7 cellular contexts compared by ENCODE assay signal in the genomic region with DNA sequence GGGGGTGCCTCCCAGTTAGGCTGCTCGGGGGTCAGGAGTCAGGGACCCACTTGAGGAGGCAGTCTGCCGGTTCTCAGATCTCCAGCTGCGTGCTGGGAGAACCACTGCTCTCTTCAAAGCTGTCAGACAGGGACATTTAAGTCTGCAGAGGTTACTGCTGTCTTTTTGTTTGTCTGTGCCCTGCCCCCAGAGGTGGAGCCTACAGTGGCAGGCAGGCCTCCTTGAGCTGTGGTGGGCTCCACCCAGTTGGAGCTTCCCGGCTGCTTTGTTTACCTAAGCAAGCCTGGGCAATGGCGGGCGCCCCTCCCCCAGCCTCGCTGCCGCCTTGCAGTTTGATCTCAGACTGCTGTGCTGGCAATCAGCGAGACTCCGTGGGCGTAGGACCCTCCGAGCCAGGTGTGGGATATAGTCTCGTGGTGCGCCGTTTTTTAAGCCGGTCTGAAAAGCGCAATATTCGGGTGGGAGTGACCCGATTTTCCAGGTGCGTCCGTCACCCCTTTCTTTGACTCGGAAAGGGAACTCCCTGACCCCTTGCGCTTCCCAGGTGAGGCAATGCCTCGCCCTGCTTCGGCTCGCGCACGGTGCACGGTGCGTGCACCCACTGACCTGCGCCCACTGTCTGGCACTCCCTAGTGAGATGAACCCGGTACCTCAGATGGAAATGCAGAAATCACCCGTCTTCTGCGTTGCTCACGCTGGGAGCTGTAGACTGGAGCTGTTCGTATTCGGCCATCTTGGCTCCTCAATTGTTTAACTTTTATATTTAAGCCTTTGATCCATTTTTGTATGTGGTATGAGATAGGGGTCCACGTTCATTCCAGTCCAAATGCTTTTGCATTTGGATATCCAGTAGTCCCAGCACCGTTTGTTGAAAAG.
DNase-seq lines count a peak whose midpoint lies in the region; ATAC-seq, FAIRE-seq and TF ChIP-seq lines count a peak whose summit lies in the region.
"Not testable (repeated sequence)": the region's sequence is repeated elsewhere in the genome, so short reads cannot be mapped to it uniquely, and the experiment has no call there.

No MANE protein-coding gene starts in this region.

- H3K9ac ChIP-seq in K562 (ENCODE audit: insufficient read depth in 1 of 2, low read depth in 2 of 2, low read length in 2 of 2) (peak overlapping the region in 1 of 2 experiments; percentile 51; a peak in 2 of 4 replicates), HepG2 (ENCODE audit: insufficient read depth, low read depth, low read length) (peak overlapping the region; percentile 46)
- not testable (repeated sequence) for H3K9ac ChIP-seq in fibroblast of lung (ENCODE audit: insufficient read depth, low read length)

- not testable (repeated sequence) for TF ChIP-seq POLR2A in K562 (conservative IDR thresholded peaks at IDR 0.05); HepG2 (IDR thresholded peaks at IDR 0.05; ENCODE audit: insufficient read depth in 1 of 2, low read depth in 2 of 2, low read length in 2 of 2)

- intact Hi-C loops in K562 (cut with micrococcal nuclease); HepG2 (cut with micrococcal nuclease; ENCODE audit: unreplicated experiment); pancreas (cut with DNase I): not testable (repeated sequence)

- BruUV-seq in K562 (replicated peaks; lab: Mats Ljungman, UMichigan): TSS peak; percentile 74
- BruUV-seq in HepG2 (replicated peaks; lab: Mats Ljungman, UMichigan): TSS peak; percentile 76

- H2AFZ ChIP-seq in K562 (ENCODE audit: low read depth, low read length) (peak overlapping the region; percentile 96), HepG2 (ENCODE audit: low read length) (peak overlapping the region; percentile 18)
- not testable (repeated sequence) for H2AFZ ChIP-seq in fibroblast of lung (ENCODE audit: low read length)

- H3K4me3 ChIP-seq in HEK293 (ENCODE audit: low read depth, low read length): not testable (repeated sequence)
- H3K4me3 ChIP-seq in K562 (peak overlapping the region; percentile 27), fibroblast of lung (replicated peaks in 1 of 4; ENCODE audit: control extremely low read depth in 1 of 4, insufficient read depth in 1 of 4, low read depth in 3 of 4, low read length in 4 of 4) (peak overlapping the region in 1 of 4 experiments; percentile 19), HepG2 (replicated peaks in 1 of 3; ENCODE audit: insufficient read depth in 1 of 3, low read depth in 2 of 3, low read length in 3 of 3) (peak overlapping the region; percentile 6 to 55 (median 39); a peak in 5 of 6 replicates), pancreas (peak overlapping the region; percentile 1 to 40 (median 12))

- in situ Hi-C loops in K562 (cut with MboI); HepG2 (cut with HindIII; ENCODE audit: extremely low pct_ligation_motif_present, low pct_unique_long_range_greater_than_20kb): not testable (repeated sequence)

- TF ChIP-seq EP300 in K562 (IDR thresholded peaks at IDR 0.05; ENCODE audit: low read length); HepG2 (IDR thresholded peaks at IDR 0.05; ENCODE audit: low read depth in 2 of 2, low read length in 2 of 2); HepG2 (CRISPR knock-in tag; IDR thresholded peaks at IDR 0.05; ENCODE audit: borderline replicate concordance): not testable (repeated sequence)

- H3K4me1 ChIP-seq in HEK293 (ENCODE audit: control insufficient read depth, insufficient read depth, low read length): peaks cover 15% of the 10 kb centered on the region; the same call in 1 of the 2 replicates
- not testable (repeated sequence) for H3K4me1 ChIP-seq in K562 (replicated peaks in 1 of 2; ENCODE audit: control insufficient read depth in 2 of 2, insufficient read depth in 2 of 2, low read length in 2 of 2); fibroblast of lung (ENCODE audit: control insufficient read depth, extremely low read depth, insufficient read depth, low read length); HepG2 (ENCODE audit: insufficient read depth, low read length); pancreas

- not testable (repeated sequence) for H3K9me1 ChIP-seq in K562 (ENCODE audit: control insufficient read depth, insufficient read depth, low read length)

- POLR2A ChIA-PET in HEK293 (lab: Yijun Ruan, JAX); K562 (lab: Yijun Ruan, JAX); HepG2 (lab: Yijun Ruan, JAX): not testable (repeated sequence)

- ATAC-seq in K562: peak; percentile 55
- ATAC-seq in HepG2: not testable (repeated sequence)
- ATAC-seq in pancreas: peak in 1 of 4 donors; percentile 20

- peak overlapping the region; percentile 82 for H3K27ac ChIP-seq in HEK293 (ENCODE audit: extremely low read depth, low read depth, low read length)
- H3K27ac ChIP-seq in VCaP: peak overlapping the region; percentile 40
- H3K27ac ChIP-seq in K562 (ENCODE audit: extremely low read depth, low read depth, low read length): peak overlapping the region; percentile 46; the same call in 2 of the 3 replicates
- not testable (repeated sequence) for H3K27ac ChIP-seq in fibroblast of lung (ENCODE audit: insufficient read depth, low read length)
- H3K27ac ChIP-seq in HepG2 (ENCODE audit: extremely low read length, insufficient read depth, low read length): peak overlapping the region; percentile 48
- peak overlapping the region in 2 of 4 donors; percentile 18 to 54 for H3K27ac ChIP-seq in pancreas

- TF ChIP-seq RAD21 in K562 (CRISPR knock-in tag; conservative IDR thresholded peaks at IDR 0.05 in 1 of 2, IDR thresholded peaks at IDR 0.05 in 1 of 2); HepG2 (CRISPR knock-in tag; IDR thresholded peaks at IDR 0.05): not testable (repeated sequence)

- peak overlapping the region; percentile 65 for H3K4me2 ChIP-seq in K562 (ENCODE audit: insufficient read depth, low read length)
- peak overlapping the region; percentile 25 for H3K4me2 ChIP-seq in fibroblast of lung (ENCODE audit: extremely low read depth, insufficient read depth, low read length)
- H3K4me2 ChIP-seq in HepG2 (ENCODE audit: low read depth, low read length): peak overlapping the region; percentile 44

- WGBS in K562 (ENCODE audit: insufficient coverage, low coverage, missing lambda C conversion rate): 0% methylated on average over 7 of the region's 39 CpGs
- WGBS in HepG2 (ENCODE audit: low lambda C conversion rate): 54% methylated on average over 13 of the region's 39 CpGs
- WGBS in pancreas, 2 donors: 45 to 65% methylated on average over 19 to 20 of the region's 39 CpGs

- CTCF ChIA-PET in HEK293 (lab: Yijun Ruan, JAX); K562 (lab: Yijun Ruan, JAX; ENCODE audit: low intra/inter-chr PET ratio); HepG2 (lab: Yijun Ruan, JAX; ENCODE audit: low intra/inter-chr PET ratio, low total read pairs): not testable (repeated sequence)

- not testable (repeated sequence) for H4K20me1 ChIP-seq in K562 (replicated peaks; ENCODE audit: control insufficient read depth, insufficient read depth, low read length); fibroblast of lung (ENCODE audit: control insufficient read depth, extremely low read depth, insufficient read depth, low read length); HepG2 (ENCODE audit: insufficient read depth, low read length)

- not testable (repeated sequence) for H3K27me3 ChIP-seq in K562 (ENCODE audit: control insufficient read depth in 2 of 2, insufficient read depth in 2 of 2, low read length in 2 of 2); fibroblast of lung (ENCODE audit: control insufficient read depth, insufficient read depth, low read length); HepG2 (ENCODE audit: control insufficient read depth in 1 of 2, insufficient read depth in 2 of 2, low read length in 2 of 2); pancreas

- not testable (repeated sequence) for FAIRE-seq in K562 (lab: Jason Lieb, UNC); HepG2 (lab: Jason Lieb, UNC); pancreas (lab: Jason Lieb, UNC)

- H3K79me2 ChIP-seq in K562 (ENCODE audit: control insufficient read depth, insufficient read depth, low read length); fibroblast of lung (ENCODE audit: control insufficient read depth, insufficient read depth, low read length); HepG2 (ENCODE audit: insufficient read depth, low read length): not testable (repeated sequence)

- H3K9me3 ChIP-seq in HEK293 (ENCODE audit: control insufficient read depth, insufficient read depth, low read depth, low read length); K562 (replicated peaks; ENCODE audit: control insufficient read depth, insufficient read depth, low read depth, low read length); fibroblast of lung (ENCODE audit: control insufficient read depth, insufficient read depth, low read depth, low read length); HepG2 (ENCODE audit: low read length); pancreas: not testable (repeated sequence)

- H3K36me3 ChIP-seq in HEK293 (ENCODE audit: control insufficient read depth in 2 of 2, insufficient read depth in 1 of 2, low read length in 2 of 2): peaks cover 5 to 10% of the 10 kb centered on the region in 2 experiments; a peak in 2 of 3 replicates
- H3K36me3 ChIP-seq in K562 (ENCODE audit: control insufficient read depth, insufficient read depth, low read length); fibroblast of lung (ENCODE audit: control insufficient read depth, insufficient read depth, low read length); HepG2 (replicated peaks in 1 of 2; ENCODE audit: control insufficient read depth in 1 of 2, insufficient read depth in 2 of 2, low read length in 2 of 2); pancreas: not testable (repeated sequence)

- peak; percentile 20 for DNase-seq in NCI-H345 (lab: John Stamatoyannopoulos, UW)
- peak in 1 of 4 experiments; percentile 11 for DNase-seq in K562 (ENCODE audit: extremely low read depth in 1 of 4, low spot score in 3 of 4)
- DNase-seq in fibroblast of lung (ENCODE audit: low read depth in 2 of 2); HepG2 (ENCODE audit: low spot score); pancreas: not testable (repeated sequence)

- TF ChIP-seq CTCF in HEK293 (tag by site-specific recombination; IDR thresholded peaks at IDR 0.05); VCaP (conservative IDR thresholded peaks at IDR 0.05); K562 (IDR thresholded peaks at IDR 0.05 in 2 of 3, conservative IDR thresholded peaks at IDR 0.05 in 1 of 3; ENCODE audit: insufficient read depth in 2 of 3, low read depth in 1 of 3, low read length in 3 of 3); fibroblast of lung (conservative IDR thresholded peaks at IDR 0.05 in 1 of 2, IDR thresholded peaks at IDR 0.05 in 1 of 2; ENCODE audit: low read depth in 1 of 2, low read length in 2 of 2); HepG2 (CRISPR knock-in tag; IDR thresholded peaks at IDR 0.05); pancreas (IDR thresholded peaks at IDR 0.05): not testable (repeated sequence)
